Comparison of ENCODE assay signal across 2 cellular contexts in the genomic region with DNA sequence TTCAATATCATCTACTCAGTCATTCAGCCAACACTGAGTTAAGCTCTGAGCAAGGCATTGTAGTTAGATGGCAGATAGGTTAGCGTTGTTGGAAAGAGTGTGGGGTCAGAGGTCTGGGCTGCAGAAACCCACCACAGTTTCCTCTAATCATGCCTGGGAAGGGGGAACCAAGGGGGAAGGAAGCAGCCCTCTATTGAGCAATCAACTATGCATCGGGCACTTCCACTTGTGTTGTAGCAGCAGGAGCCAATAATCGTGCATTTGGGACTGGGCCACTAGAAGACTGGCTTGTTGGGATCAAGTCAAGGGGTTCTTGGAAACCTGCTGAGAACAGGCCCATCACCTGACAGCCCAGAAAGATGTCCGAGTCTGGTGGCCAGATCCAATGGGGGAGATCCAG.
TF ChIP-seq lines count a peak whose summit lies in the region.

No MANE protein-coding gene starts in this region.

TF ChIP-seq in HepG2, 621 proteins besides CTCF, POLR2A, EP300 and RAD21 (continued from another document and continues in another):
- TF ChIP-seq, protein P1, sequence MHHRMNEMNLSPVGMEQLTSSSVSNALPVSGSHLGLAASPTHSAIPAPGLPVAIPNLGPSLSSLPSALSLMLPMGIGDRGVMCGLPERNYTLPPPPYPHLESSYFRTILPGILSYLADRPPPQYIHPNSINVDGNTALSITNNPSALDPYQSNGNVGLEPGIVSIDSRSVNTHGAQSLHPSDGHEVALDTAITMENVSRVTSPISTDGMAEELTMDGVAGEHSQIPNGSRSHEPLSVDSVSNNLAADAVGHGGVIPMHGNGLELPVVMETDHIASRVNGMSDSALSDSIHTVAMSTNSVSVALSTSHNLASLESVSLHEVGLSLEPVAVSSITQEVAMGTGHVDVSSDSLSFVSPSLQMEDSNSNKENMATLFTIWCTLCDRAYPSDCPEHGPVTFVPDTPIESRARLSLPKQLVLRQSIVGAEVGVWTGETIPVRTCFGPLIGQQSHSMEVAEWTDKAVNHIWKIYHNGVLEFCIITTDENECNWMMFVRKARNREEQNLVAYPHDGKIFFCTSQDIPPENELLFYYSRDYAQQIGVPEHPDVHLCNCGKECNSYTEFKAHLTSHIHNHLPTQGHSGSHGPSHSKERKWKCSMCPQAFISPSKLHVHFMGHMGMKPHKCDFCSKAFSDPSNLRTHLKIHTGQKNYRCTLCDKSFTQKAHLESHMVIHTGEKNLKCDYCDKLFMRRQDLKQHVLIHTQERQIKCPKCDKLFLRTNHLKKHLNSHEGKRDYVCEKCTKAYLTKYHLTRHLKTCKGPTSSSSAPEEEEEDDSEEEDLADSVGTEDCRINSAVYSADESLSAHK (CRISPR knock-in tag; IDR thresholded peaks at IDR 0.05; ENCODE audit: borderline replicate concordance): no peak
- TF ChIP-seq ZNF30 (CRISPR knock-in tag; IDR thresholded peaks at IDR 0.05) (no peak), ZNF224 (CRISPR knock-in tag; IDR thresholded peaks at IDR 0.05) (no peak), GTF3A (CRISPR knock-in tag; conservative IDR thresholded peaks at IDR 0.05) (no peak), ELF3 (CRISPR knock-in tag; IDR thresholded peaks at IDR 0.05) (no peak), RBM22 (optimal IDR thresholded peaks at IDR 0.05; ENCODE audit: low read length) (no peak), FOXA1 (IDR thresholded peaks at IDR 0.05) (no peak), FOXA1 (CRISPR knock-in tag; IDR thresholded peaks at IDR 0.05) (no peak), TCF12 (IDR thresholded peaks at IDR 0.05) (no peak), TCF12 (CRISPR knock-in tag; IDR thresholded peaks at IDR 0.05) (no peak)
- TF ChIP-seq, protein P2, sequence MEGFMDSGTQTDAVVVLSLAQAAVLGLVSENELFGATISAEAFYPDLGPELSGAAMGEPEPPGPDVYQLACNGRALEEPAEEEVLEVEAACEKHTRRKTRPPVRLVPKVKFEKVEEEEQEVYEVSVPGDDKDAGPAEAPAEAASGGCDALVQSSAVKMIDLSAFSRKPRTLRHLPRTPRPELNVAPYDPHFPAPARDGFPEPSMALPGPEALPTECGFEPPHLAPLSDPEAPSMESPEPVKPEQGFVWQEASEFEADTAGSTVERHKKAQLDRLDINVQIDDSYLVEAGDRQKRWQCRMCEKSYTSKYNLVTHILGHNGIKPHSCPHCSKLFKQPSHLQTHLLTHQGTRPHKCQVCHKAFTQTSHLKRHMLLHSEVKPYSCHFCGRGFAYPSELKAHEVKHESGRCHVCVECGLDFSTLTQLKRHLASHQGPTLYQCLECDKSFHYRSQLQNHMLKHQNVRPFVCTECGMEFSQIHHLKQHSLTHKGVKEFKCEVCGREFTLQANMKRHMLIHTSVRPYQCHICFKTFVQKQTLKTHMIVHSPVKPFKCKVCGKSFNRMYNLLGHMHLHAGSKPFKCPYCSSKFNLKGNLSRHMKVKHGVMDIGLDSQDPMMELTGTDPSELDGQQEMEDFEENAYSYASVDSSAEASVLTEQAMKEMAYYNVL (CRISPR knock-in tag; IDR thresholded peaks at IDR 0.05; ENCODE audit: borderline replicate concordance): no peak
- TF ChIP-seq, protein P3, sequence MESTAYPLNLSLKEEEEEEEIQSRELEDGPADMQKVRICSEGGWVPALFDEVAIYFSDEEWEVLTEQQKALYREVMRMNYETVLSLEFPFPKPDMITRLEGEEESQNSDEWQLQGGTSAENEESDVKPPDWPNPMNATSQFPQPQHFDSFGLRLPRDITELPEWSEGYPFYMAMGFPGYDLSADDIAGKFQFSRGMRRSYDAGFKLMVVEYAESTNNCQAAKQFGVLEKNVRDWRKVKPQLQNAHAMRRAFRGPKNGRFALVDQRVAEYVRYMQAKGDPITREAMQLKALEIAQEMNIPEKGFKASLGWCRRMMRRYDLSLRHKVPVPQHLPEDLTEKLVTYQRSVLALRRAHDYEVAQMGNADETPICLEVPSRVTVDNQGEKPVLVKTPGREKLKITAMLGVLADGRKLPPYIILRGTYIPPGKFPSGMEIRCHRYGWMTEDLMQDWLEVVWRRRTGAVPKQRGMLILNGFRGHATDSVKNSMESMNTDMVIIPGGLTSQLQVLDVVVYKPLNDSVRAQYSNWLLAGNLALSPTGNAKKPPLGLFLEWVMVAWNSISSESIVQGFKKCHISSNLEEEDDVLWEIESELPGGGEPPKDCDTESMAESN (CRISPR knock-in tag; conservative IDR thresholded peaks at IDR 0.05): no peak
- TF ChIP-seq, protein P4, sequence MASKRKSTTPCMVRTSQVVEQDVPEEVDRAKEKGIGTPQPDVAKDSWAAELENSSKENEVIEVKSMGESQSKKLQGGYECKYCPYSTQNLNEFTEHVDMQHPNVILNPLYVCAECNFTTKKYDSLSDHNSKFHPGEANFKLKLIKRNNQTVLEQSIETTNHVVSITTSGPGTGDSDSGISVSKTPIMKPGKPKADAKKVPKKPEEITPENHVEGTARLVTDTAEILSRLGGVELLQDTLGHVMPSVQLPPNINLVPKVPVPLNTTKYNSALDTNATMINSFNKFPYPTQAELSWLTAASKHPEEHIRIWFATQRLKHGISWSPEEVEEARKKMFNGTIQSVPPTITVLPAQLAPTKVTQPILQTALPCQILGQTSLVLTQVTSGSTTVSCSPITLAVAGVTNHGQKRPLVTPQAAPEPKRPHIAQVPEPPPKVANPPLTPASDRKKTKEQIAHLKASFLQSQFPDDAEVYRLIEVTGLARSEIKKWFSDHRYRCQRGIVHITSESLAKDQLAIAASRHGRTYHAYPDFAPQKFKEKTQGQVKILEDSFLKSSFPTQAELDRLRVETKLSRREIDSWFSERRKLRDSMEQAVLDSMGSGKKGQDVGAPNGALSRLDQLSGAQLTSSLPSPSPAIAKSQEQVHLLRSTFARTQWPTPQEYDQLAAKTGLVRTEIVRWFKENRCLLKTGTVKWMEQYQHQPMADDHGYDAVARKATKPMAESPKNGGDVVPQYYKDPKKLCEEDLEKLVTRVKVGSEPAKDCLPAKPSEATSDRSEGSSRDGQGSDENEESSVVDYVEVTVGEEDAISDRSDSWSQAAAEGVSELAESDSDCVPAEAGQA (IDR thresholded peaks at IDR 0.05; ENCODE audit: low read depth): no peak
- TF ChIP-seq, protein P4 (CRISPR knock-in tag; IDR thresholded peaks at IDR 0.05; ENCODE audit: borderline replicate concordance): no peak

TF ChIP-seq in SK-N-SH, 30 proteins besides CTCF, POLR2A, EP300 and RAD21 (continued from another document):
- TF ChIP-seq, protein P5, sequence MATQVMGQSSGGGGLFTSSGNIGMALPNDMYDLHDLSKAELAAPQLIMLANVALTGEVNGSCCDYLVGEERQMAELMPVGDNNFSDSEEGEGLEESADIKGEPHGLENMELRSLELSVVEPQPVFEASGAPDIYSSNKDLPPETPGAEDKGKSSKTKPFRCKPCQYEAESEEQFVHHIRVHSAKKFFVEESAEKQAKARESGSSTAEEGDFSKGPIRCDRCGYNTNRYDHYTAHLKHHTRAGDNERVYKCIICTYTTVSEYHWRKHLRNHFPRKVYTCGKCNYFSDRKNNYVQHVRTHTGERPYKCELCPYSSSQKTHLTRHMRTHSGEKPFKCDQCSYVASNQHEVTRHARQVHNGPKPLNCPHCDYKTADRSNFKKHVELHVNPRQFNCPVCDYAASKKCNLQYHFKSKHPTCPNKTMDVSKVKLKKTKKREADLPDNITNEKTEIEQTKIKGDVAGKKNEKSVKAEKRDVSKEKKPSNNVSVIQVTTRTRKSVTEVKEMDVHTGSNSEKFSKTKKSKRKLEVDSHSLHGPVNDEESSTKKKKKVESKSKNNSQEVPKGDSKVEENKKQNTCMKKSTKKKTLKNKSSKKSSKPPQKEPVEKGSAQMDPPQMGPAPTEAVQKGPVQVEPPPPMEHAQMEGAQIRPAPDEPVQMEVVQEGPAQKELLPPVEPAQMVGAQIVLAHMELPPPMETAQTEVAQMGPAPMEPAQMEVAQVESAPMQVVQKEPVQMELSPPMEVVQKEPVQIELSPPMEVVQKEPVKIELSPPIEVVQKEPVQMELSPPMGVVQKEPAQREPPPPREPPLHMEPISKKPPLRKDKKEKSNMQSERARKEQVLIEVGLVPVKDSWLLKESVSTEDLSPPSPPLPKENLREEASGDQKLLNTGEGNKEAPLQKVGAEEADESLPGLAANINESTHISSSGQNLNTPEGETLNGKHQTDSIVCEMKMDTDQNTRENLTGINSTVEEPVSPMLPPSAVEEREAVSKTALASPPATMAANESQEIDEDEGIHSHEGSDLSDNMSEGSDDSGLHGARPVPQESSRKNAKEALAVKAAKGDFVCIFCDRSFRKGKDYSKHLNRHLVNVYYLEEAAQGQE (IDR thresholded peaks at IDR 0.05; ENCODE audit: low read depth, low read length): no peak
